ENCODE assay signal across 2 cellular contexts in the genomic region with DNA sequence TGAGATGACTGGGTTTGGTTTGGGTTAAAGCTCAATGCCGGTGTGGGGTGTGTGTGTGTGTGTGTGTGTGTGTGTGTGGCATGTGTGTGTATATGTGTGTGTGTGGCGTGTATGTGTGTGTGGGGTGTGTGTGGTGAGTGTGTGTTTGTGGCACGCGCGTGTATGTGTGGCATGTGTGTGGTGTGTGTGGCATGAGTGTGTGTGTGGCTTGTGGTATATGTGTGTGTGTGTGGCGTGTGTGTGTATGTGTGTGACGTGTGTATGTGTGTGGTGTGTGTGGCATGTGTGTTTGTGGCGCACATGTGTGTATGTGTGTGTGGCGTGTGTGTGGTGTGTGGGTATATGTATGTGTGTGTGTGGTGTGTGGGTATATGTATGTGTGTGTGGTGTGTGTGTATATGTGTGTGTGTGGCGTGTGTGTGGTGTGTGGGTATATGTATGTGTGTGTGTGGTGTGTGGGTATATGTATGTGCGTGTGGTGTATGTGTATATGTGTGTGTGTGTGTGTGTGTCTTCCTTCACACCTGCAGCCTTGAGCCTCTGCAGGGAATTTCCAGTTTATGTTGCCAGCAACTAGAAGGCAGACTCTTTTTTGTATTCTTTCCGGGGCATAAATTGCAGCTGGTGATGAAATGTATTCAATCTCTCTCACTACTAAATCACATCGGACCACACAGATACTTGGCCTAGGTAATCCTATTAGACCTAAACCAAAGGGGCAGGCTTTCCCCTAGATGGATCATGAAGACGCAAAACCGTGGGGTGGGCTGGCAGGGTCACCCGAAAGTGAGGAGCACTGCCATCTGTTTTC.
TF ChIP-seq lines count a peak whose summit lies in the region.

No MANE protein-coding gene starts in this region.

TF ChIP-seq in IMR-90, 13 proteins besides CTCF, POLR2A, EP300 and RAD21:
- TF ChIP-seq, protein P1, sequence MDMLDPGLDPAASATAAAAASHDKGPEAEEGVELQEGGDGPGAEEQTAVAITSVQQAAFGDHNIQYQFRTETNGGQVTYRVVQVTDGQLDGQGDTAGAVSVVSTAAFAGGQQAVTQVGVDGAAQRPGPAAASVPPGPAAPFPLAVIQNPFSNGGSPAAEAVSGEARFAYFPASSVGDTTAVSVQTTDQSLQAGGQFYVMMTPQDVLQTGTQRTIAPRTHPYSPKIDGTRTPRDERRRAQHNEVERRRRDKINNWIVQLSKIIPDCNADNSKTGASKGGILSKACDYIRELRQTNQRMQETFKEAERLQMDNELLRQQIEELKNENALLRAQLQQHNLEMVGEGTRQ (IDR thresholded peaks at IDR 0.05; ENCODE audit: low read depth, low read length) = no peak
- no peak for TF ChIP-seq NFE2L2 (IDR thresholded peaks at IDR 0.05; ENCODE audit: low read depth, low read length)
- TF ChIP-seq MAFK (IDR thresholded peaks at IDR 0.05; ENCODE audit: low read depth, low read length) = no peak
- no peak for TF ChIP-seq MAZ (IDR thresholded peaks at IDR 0.05; ENCODE audit: borderline replicate concordance, low read depth, low read length)
- TF ChIP-seq BHLHE40 (IDR thresholded peaks at IDR 0.05; ENCODE audit: low read depth, low read length) = no peak
- TF ChIP-seq FOS (IDR thresholded peaks at IDR 0.05; ENCODE audit: low read depth, low read length) = no peak
- no peak for TF ChIP-seq CHD1 (IDR thresholded peaks at IDR 0.05; ENCODE audit: low read depth, low read length)
- TF ChIP-seq, protein P2, sequence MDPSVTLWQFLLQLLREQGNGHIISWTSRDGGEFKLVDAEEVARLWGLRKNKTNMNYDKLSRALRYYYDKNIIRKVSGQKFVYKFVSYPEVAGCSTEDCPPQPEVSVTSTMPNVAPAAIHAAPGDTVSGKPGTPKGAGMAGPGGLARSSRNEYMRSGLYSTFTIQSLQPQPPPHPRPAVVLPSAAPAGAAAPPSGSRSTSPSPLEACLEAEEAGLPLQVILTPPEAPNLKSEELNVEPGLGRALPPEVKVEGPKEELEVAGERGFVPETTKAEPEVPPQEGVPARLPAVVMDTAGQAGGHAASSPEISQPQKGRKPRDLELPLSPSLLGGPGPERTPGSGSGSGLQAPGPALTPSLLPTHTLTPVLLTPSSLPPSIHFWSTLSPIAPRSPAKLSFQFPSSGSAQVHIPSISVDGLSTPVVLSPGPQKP (IDR thresholded peaks at IDR 0.05; ENCODE audit: borderline replicate concordance, low read depth, low read length) = no peak
- TF ChIP-seq RCOR1 (IDR thresholded peaks at IDR 0.05; ENCODE audit: insufficient replicate concordance, low read length) = no peak
- no peak for TF ChIP-seq CEBPB (IDR thresholded peaks at IDR 0.05; ENCODE audit: low read depth, low read length)
- TF ChIP-seq MXI1 (IDR thresholded peaks at IDR 0.05; ENCODE audit: borderline replicate concordance, low read depth, low read length) = no peak

TF ChIP-seq in WTC11, 78 proteins besides CTCF, POLR2A, EP300 and RAD21:
- TF ChIP-seq SMAD4 (CRISPR knock-in tag; IDR thresholded peaks at IDR 0.05) = no peak
- TF ChIP-seq ZNF232 (CRISPR knock-in tag; IDR thresholded peaks at IDR 0.05) = no peak
- TF ChIP-seq, protein P3, sequence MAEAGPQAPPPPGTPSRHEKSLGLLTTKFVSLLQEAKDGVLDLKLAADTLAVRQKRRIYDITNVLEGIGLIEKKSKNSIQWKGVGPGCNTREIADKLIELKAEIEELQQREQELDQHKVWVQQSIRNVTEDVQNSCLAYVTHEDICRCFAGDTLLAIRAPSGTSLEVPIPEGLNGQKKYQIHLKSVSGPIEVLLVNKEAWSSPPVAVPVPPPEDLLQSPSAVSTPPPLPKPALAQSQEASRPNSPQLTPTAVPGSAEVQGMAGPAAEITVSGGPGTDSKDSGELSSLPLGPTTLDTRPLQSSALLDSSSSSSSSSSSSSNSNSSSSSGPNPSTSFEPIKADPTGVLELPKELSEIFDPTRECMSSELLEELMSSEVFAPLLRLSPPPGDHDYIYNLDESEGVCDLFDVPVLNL (CRISPR knock-in tag; IDR thresholded peaks at IDR 0.05; ENCODE audit: borderline replicate concordance, low read depth) = no peak
- TF ChIP-seq MXD4 (CRISPR knock-in tag; IDR thresholded peaks at IDR 0.05; ENCODE audit: borderline replicate concordance) = no peak
- TF ChIP-seq FOXK1 (CRISPR knock-in tag; IDR thresholded peaks at IDR 0.05) = no peak
- no peak for TF ChIP-seq FOXJ3 (CRISPR knock-in tag; IDR thresholded peaks at IDR 0.05; ENCODE audit: borderline replicate concordance)
- no peak for TF ChIP-seq ETV6 (CRISPR knock-in tag; IDR thresholded peaks at IDR 0.05)
- no peak for TF ChIP-seq NR1H2 (CRISPR knock-in tag; IDR thresholded peaks at IDR 0.05)
- no peak for TF ChIP-seq SMAD3 (CRISPR knock-in tag; IDR thresholded peaks at IDR 0.05; ENCODE audit: borderline replicate concordance)
- no peak for TF ChIP-seq ERG (CRISPR knock-in tag; IDR thresholded peaks at IDR 0.05)
- no peak for TF ChIP-seq NFE2L1 (CRISPR knock-in tag; IDR thresholded peaks at IDR 0.05)
- TF ChIP-seq, protein P4, sequence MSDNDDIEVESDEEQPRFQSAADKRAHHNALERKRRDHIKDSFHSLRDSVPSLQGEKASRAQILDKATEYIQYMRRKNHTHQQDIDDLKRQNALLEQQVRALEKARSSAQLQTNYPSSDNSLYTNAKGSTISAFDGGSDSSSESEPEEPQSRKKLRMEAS (CRISPR knock-in tag; IDR thresholded peaks at IDR 0.05) = no peak
- TF ChIP-seq EMX1 (CRISPR knock-in tag; IDR thresholded peaks at IDR 0.05) = no peak
- TF ChIP-seq GABPB1 (CRISPR knock-in tag; IDR thresholded peaks at IDR 0.05) = no peak
- no peak for TF ChIP-seq TEAD4 (CRISPR knock-in tag; IDR thresholded peaks at IDR 0.05)
- TF ChIP-seq, protein P5, sequence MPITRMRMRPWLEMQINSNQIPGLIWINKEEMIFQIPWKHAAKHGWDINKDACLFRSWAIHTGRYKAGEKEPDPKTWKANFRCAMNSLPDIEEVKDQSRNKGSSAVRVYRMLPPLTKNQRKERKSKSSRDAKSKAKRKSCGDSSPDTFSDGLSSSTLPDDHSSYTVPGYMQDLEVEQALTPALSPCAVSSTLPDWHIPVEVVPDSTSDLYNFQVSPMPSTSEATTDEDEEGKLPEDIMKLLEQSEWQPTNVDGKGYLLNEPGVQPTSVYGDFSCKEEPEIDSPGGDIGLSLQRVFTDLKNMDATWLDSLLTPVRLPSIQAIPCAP (CRISPR knock-in tag; IDR thresholded peaks at IDR 0.05) = no peak
- no peak for TF ChIP-seq KAT7 (CRISPR knock-in tag; IDR thresholded peaks at IDR 0.05; ENCODE audit: borderline replicate concordance)
- TF ChIP-seq GRHL2 (CRISPR knock-in tag; IDR thresholded peaks at IDR 0.05; ENCODE audit: insufficient replicate concordance, severe bottlenecking) = no peak
- no peak for TF ChIP-seq TCF7 (CRISPR knock-in tag; IDR thresholded peaks at IDR 0.05; ENCODE audit: low read depth)
- no peak for TF ChIP-seq SP1 (CRISPR knock-in tag; conservative IDR thresholded peaks at IDR 0.05)
